In genomic region chr4:10117424-10118354, GRCh38 we compare ENCODE assay signal across 8 cellular contexts. TPM values are rescaled to one million over a fixed set of nuclear protein-coding genes. Genes with fewer than 3 reads are reported as not detected.
DNase-seq lines count a peak whose midpoint lies in the region; ATAC-seq, FAIRE-seq and TF ChIP-seq lines count a peak whose summit lies in the region.

No MANE protein-coding gene starts in this region.

- intact Hi-C loops in HCT116 (cut with micrococcal nuclease) (loop anchor here (5.0 kb wide), 1 partner anchor 1625 kb away; no protein-coding TSS in a partner anchor), upper lobe of right lung (cut with DNase I) (no loop called here)

- H3K9me2 ChIP-seq in HCT116 (ENCODE audit: insufficient read depth), result no peaks in the 10 kb centered on the region

- TSS peak; percentile 88 for BruUV-seq in HCT116 (replicated peaks; lab: Mats Ljungman, UMichigan)

- no peak for TF ChIP-seq POLR2A in HCT116 (IDR thresholded peaks at IDR 0.05; ENCODE audit: borderline replicate concordance, extremely low read depth, insufficient read depth, insufficient read length)
- TF ChIP-seq POLR2A in H54 (IDR thresholded peaks at IDR 0.05; ENCODE audit: low read depth, low read length), result no peak

- no peak overlapping the region for H2AFZ ChIP-seq in HCT116 (ENCODE audit: low read depth, low read length, poor library complexity, severe bottlenecking)

- H3K36me3 ChIP-seq in BLaER1 treated with 17β-estradiol and CSF1 and Interleukin-3, amounts not matched to agents 10 nM and 100 nM, result peaks cover 28 to 34% (median 30%) of the 10 kb centered on the region in 11 experiments
- H3K36me3 ChIP-seq in HCT116 (ENCODE audit: control insufficient read depth in 1 of 2, insufficient read depth in 2 of 2, low read length in 2 of 2), result peaks cover 20 to 30% of the 10 kb centered on the region in 2 experiments
- H3K36me3 ChIP-seq in upper lobe of right lung, result peaks cover 32% of the 10 kb centered on the region

- DNase-seq in HCT116 (ENCODE audit: low read depth, low spot score) (no peak), SKM-1 treated with dmso at 0.1 percent for 144 hours (lab: John Stamatoyannopoulos, UW; ENCODE audit: unreplicated experiment) (peak; percentile 87), coronary artery (ENCODE audit: low spot score) (no peak), midbrain (lab: John Stamatoyannopoulos, UW) (peak; percentile 60), upper lobe of right lung (no peak), H54 (ENCODE audit: insufficient read length, low spot score) (no peak)

- CTCF ChIA-PET in HCT116 (lab: Charles Lee), result interaction anchor here (0.7 to 1.2 kb wide), 2 partner anchors 11 to 55 kb away, joined by 3 to 4 read pairs; no protein-coding TSS in a partner anchor

- ATAC-seq in HCT116, result no peak
- peak; percentile 0 for ATAC-seq in upper lobe of right lung
- no peak for ATAC-seq in GM21381 (IDR thresholded peaks at IDR 0.05; ENCODE audit: unreplicated experiment)

- H3K4me2 ChIP-seq in BLaER1 treated with 17β-estradiol and CSF1 and Interleukin-3, amounts not matched to agents 10 nM and 100 nM, result peak overlapping the region; percentile 85 to 98 (median 93)
- H3K4me2 ChIP-seq in HCT116 (ENCODE audit: low read length), result peak overlapping the region; percentile 97

- H3K79me2 ChIP-seq in HCT116 (ENCODE audit: insufficient read depth, low read length), result peaks cover 35% of the 10 kb centered on the region

- no peak for TF ChIP-seq CTCF in HCT116 (IDR thresholded peaks at IDR 0.05 in 2 of 3, conservative IDR thresholded peaks at IDR 0.05 in 1 of 3; ENCODE audit: borderline replicate concordance in 1 of 3, insufficient read depth in 1 of 3, low read depth in 2 of 3, low read length in 2 of 3)
- no peak for TF ChIP-seq CTCF in coronary artery (IDR thresholded peaks at IDR 0.05)
- TF ChIP-seq CTCF in upper lobe of right lung (IDR thresholded peaks at IDR 0.05), result no peak

- POLR2A ChIA-PET in HCT116 (lab: Charles Lee), result interaction anchor here (0.7 to 3.2 kb wide), 17 partner anchors 8 to 1180 kb away, joined by 3 to 38 read pairs (median 4); no protein-coding TSS in a partner anchor

- H3K4me3 ChIP-seq in BLaER1 treated with 17β-estradiol and CSF1 and Interleukin-3, amounts not matched to agents 10 nM and 100 nM, result peak overlapping the region; percentile 59 to 93 (median 84)
- H3K4me3 ChIP-seq in HCT116 (replicated peaks in 1 of 2; ENCODE audit: low read depth in 1 of 2, low read length in 2 of 2) (peak overlapping the region; percentile 83 to 85), coronary artery (peak overlapping the region; percentile 97), upper lobe of right lung (peak overlapping the region; percentile 85)

- peaks cover 61 to 89% (median 85%) of the 10 kb centered on the region in 10 experiments for H3K4me1 ChIP-seq in BLaER1 treated with 17β-estradiol and CSF1 and Interleukin-3, amounts not matched to agents 10 nM and 100 nM
- H3K4me1 ChIP-seq in HCT116 (ENCODE audit: control insufficient read depth in 1 of 2, insufficient read depth in 2 of 2, low read length in 2 of 2) (peaks cover 9 to 24% of the 10 kb centered on the region in 2 experiments), upper lobe of right lung (peaks cover 46% of the 10 kb centered on the region)

- no peaks in the 10 kb centered on the region for H3K9me3 ChIP-seq in BLaER1 treated with 17β-estradiol and CSF1 and Interleukin-3, amounts not matched to agents 10 nM and 100 nM (replicated peaks in 1 of 11)
- H3K9me3 ChIP-seq in HCT116 (ENCODE audit: control insufficient read depth in 1 of 2, insufficient read depth in 1 of 2, low read depth in 1 of 2, low read length in 2 of 2) (no peaks in the 10 kb centered on the region), upper lobe of right lung (no peaks in the 10 kb centered on the region)

- FAIRE-seq in H54 (lab: Jason Lieb, UNC), result no peak

- RAD21 ChIA-PET in HCT116 (lab: Charles Lee; ENCODE audit: low non-redundant PET in 1 of 2, low total read pairs in 2 of 2, uncharacterized antibody in 2 of 2, unreplicated experiment in 2 of 2), result no interaction called here

- H4K20me1 ChIP-seq in BLaER1 treated with 17β-estradiol and CSF1 and Interleukin-3, amounts not matched to agents 10 nM and 100 nM, result peaks cover 32 to 37% (median 36%) of the 10 kb centered on the region in 11 experiments
- peaks cover 7% of the 10 kb centered on the region; the same call in 1 of the 2 replicates for H4K20me1 ChIP-seq in HCT116 (ENCODE audit: insufficient read depth)

- no peaks in the 10 kb centered on the region for H3K27me3 ChIP-seq in BLaER1 treated with 17β-estradiol and CSF1 and Interleukin-3, amounts not matched to agents 10 nM and 100 nM
- H3K27me3 ChIP-seq in HCT116 (ENCODE audit: insufficient read depth, low read length) (no peaks in the 10 kb centered on the region), upper lobe of right lung (no peaks in the 10 kb centered on the region)

- no peak for TF ChIP-seq RAD21 in HCT116 (IDR thresholded peaks at IDR 0.05; ENCODE audit: low read depth)

- peak overlapping the region; percentile 93 to 98 (median 97) for H3K9ac ChIP-seq in BLaER1 treated with 17β-estradiol and CSF1 and Interleukin-3, amounts not matched to agents 10 nM and 100 nM
- H3K9ac ChIP-seq in HCT116 (ENCODE audit: low read length), result peak overlapping the region; percentile 90

- H3K27ac ChIP-seq in BLaER1 treated with 17β-estradiol and CSF1 and Interleukin-3, amounts not matched to agents 10 nM and 100 nM, result peak overlapping the region; percentile 96 to 99 (median 97)
- H3K27ac ChIP-seq in HCT116 (ENCODE audit: low read depth, low read length) (peak overlapping the region; percentile 72), coronary artery (peak overlapping the region; percentile 98 to 99), upper lobe of right lung (peak overlapping the region; percentile 98)

TF ChIP-seq in HCT116, 20 proteins besides CTCF, POLR2A, EP300 and RAD21:
- TF ChIP-seq JUND (IDR thresholded peaks at IDR 0.05) (no peak), ATF3 (IDR thresholded peaks at IDR 0.05) (no peak), CBX3 (IDR thresholded peaks at IDR 0.05; ENCODE audit: low read depth) (no peak), TCF7L2 (IDR thresholded peaks at IDR 0.05; ENCODE audit: borderline replicate concordance, extremely low read depth, insufficient read depth, insufficient read length) (no peak), ZNF274 (IDR thresholded peaks at IDR 0.05; ENCODE audit: low read depth, low read length) (no peak), ELF1 (IDR thresholded peaks at IDR 0.05; ENCODE audit: borderline replicate concordance, low read depth) (no peak), MAX (IDR thresholded peaks at IDR 0.05) (no peak), EZH2 (IDR thresholded peaks at IDR 0.05) (no peak)

RNA-seq across cellular contexts. Expression of gene WDR1, which starts 1.1 kb away (rescaled TPM):
- total RNA-seq in HCT116 (2021; ENCODE audit: unreplicated experiment) (223 TPM), upper lobe of right lung (234 TPM)
- polyA plus RNA-seq in HCT116 (2012), result 207 and 243 TPM in 2 replicates

Comparison
In these comparisons a context has a peak if more than half of its experiments do, and no peak if none do; other contexts are left out.
1. DNase-seq: peak in SKM-1 treated with dmso at 0.1 percent for 144 hours (single experiment) and midbrain (single experiment); none in HCT116 (single experiment), coronary artery (single experiment), upper lobe of right lung (single experiment) and H54 (single experiment).
2. Peak in every context shown above with its lines, with median percentiles within 50 percentile points of each other: H3K27ac ChIP-seq and H3K4me3 ChIP-seq.